Comparison of ENCODE assay signal across 28 cellular contexts in the genomic region with DNA sequence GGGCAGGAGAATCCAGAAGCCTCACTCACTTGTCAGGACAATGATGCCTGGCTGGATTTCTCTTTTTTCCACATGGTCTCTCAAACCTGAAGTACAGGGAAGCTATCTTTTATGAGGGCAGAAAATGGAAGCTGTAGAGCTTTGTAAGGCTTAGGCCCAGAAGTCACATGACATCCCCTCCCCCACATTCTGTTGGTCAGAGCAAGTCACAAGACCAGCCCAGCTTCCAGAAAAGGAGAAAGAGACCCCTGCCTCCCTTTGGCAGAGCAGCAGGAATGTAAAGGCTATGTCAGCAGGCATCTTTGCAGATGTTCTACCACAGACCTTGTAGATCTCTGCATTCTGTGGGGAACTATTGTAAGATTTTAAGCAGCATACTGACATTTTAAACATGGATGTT.
"Had no signal": no experiment of that assay in that cellular context is flagged by ENCODE, and none has a peak within 500 bp of the region (broad histone marks: within the 10 kb centered on the region; RNA-seq: fewer than 3 reads in every experiment).

No MANE protein-coding gene starts in this region.

- H3K36me3 ChIP-seq: ascending aorta, breast epithelium, cardiac muscle cell, colonic mucosa, esophagus squamous epithelium, gastroesophageal sphincter, heart right ventricle had no signal

- DNase-seq: activated CD4-positive, alpha-beta memory T cell treated with anti-CD3 and anti-CD28 coated beads, Interleukin-2, amount 10 ng/mL, durations not matched to agents 7 days and 5 days; activated CD4-positive, alpha-beta T cell treated with anti-CD3 and anti-CD28 coated beads for 1 hour; activated CD4-positive, alpha-beta T cell treated with anti-CD3 and anti-CD28 coated beads for 4 hours; activated CD4-positive, alpha-beta T cell treated with anti-CD3 and anti-CD28 coated beads, Interleukin-2, amount 10 ng/mL, durations not matched to agents 7 days and 5 days; activated CD4-positive, alpha-beta T cell treated with anti-CD3 and anti-CD28 coated beads, Interleukin-2, amount 50 U/mL, for 4 hours; activated CD8-positive, alpha-beta memory T cell treated with anti-CD3 and anti-CD28 coated beads for 24 hours; activated effector memory CD4-positive, alpha-beta T cell treated with anti-CD3 and anti-CD28 coated beads, Interleukin-2, amount 50 U/mL, for 16 hours; activated naive CD4-positive, alpha-beta T cell treated with anti-CD3 and anti-CD28 coated beads, Interleukin-2, amount 10 ng/mL, durations not matched to agents 7 days and 5 days; activated naive CD8-positive, alpha-beta T cell treated with anti-CD3 and anti-CD28 coated beads, Interleukin-2, amount 10 ng/mL, durations not matched to agents 7 days and 5 days; activated T-cell treated with anti-CD3 and anti-CD28 coated beads, Interleukin-2, amount 50 U/mL, for 48 hours; central memory CD4-positive, alpha-beta T cell; cerebellar nuclear complex; colonic mucosa; effector CD8-positive, alpha-beta T cell; esophagus squamous epithelium; foreskin melanocyte; heart right ventricle; T-helper 1 cell; T-helper 17 cell; T1000 had no signal

- FAIRE-seq: endometrium, endothelial cell of umbilical vein had no signal

- H3K4me1 ChIP-seq: ascending aorta, breast epithelium, colonic mucosa, esophagus squamous epithelium, gastroesophageal sphincter had no signal

- ATAC-seq: activated naive CD4-positive, alpha-beta T cell treated with anti-CD3 and anti-CD28 coated beads, Interleukin-2, amount 50 U/mL, for 72 hours; gastroesophageal sphincter; heart right ventricle; T-helper 17 cell had no signal

- H3K4me3 ChIP-seq: ascending aorta, breast epithelium, cardiac muscle cell, colonic mucosa, esophagus squamous epithelium, gastroesophageal sphincter, heart right ventricle had no signal

- H3K27ac ChIP-seq: ascending aorta, breast epithelium, cardiac muscle cell, colonic mucosa, epithelial cell of prostate, esophagus squamous epithelium, gastroesophageal sphincter, heart right ventricle had no signal

- H3K27me3 ChIP-seq: ascending aorta, breast epithelium, cardiac muscle cell, colonic mucosa, esophagus squamous epithelium, gastroesophageal sphincter, heart right ventricle had no signal

- H3K9me3 ChIP-seq: ascending aorta, breast epithelium, colonic mucosa, esophagus squamous epithelium, gastroesophageal sphincter, heart right ventricle had no signal
